26 cellular contexts compared by ENCODE assay signal in genomic region chr2:127015106-127015910, GRCh38.
A peak's percentile ranks its signal among the peaks of the same experiment; 100 is the strongest.
DNase-seq lines count a peak whose midpoint lies in the region; ATAC-seq, FAIRE-seq and TF ChIP-seq lines count a peak whose summit lies in the region.
"Had no signal": no experiment of that assay in that cellular context is flagged by ENCODE, and none has a peak within 500 bp of the region (broad histone marks: within the 10 kb centered on the region; RNA-seq: fewer than 3 reads in every experiment).

No MANE protein-coding gene starts in this region.

- DNase-seq in A549 (ENCODE audit: low read depth in 1 of 2, low spot score in 1 of 2): no peak
- no peak for DNase-seq in IMR-90
- peak; percentile 24 to 58 for DNase-seq in cardiac fibroblast (ENCODE audit: low read depth in 2 of 2)
- peak; percentile 37 for DNase-seq in iris pigment epithelial cell (ENCODE audit: low read depth)
- no peak for DNase-seq in GM03348 (ENCODE audit: low spot score)
- DNase-seq in OCI-LY7 (ENCODE audit: low spot score): no peak
- no peak for DNase-seq in activated CD4-positive, CD25-positive, alpha-beta regulatory T cell (lab: John Stamatoyannopoulos, UW)
- no peak for DNase-seq in LoVo (ENCODE audit: low spot score)
- DNase-seq: activated B cell treated with CpG ODN at 0.5 μM for 24 hours; activated gamma-delta T cell; activated naive CD8-positive, alpha-beta T cell treated with anti-CD3 and anti-CD28 coated beads for 36 hours; activated T-cell treated with anti-CD3 and anti-CD28 coated beads, Interleukin-2, amount 50 U/mL, for 24 hours; DMS 273 treated with DMSO at 0.1 percent for 48 hours; glutamatergic neuron; left lung; mesendoderm; NCI-H1092; NCI-H187; NCI-H2171; right cardiac atrium; stimulated activated CD4-positive, alpha-beta T cell treated with anti-CD3 and anti-CD28 coated beads, Interleukin-1b, Interleukin-23, amount 100 ng/mL, for 48 hours had no signal

- H2BK15ac ChIP-seq in IMR-90 (ENCODE audit: low read depth, low read length): peak overlapping the region; percentile 84

- H2AFZ ChIP-seq in IMR-90 (replicated peaks; ENCODE audit: low read length, poor library complexity) (no peak overlapping the region), OCI-LY7 (ENCODE audit: low read length) (no peak overlapping the region)

- TF ChIP-seq RAD21 in A549 (conservative IDR thresholded peaks at IDR 0.05 in 1 of 2, IDR thresholded peaks at IDR 0.05 in 1 of 2): no peak
- no peak for TF ChIP-seq RAD21 in IMR-90 (IDR thresholded peaks at IDR 0.05; ENCODE audit: low read length)

- H4K5ac ChIP-seq in IMR-90 (ENCODE audit: low read depth, low read length): peak overlapping the region; percentile 58

- no peak overlapping the region for H3K4me3 ChIP-seq in A549
- H3K4me3 ChIP-seq in IMR-90 (ENCODE audit: insufficient read depth, low read depth, low read length): no peak overlapping the region
- H3K4me3 ChIP-seq in cardiac fibroblast (replicated peaks in 1 of 2; ENCODE audit: low read depth in 2 of 2, low read length in 2 of 2): no peak overlapping the region
- no peak overlapping the region for H3K4me3 ChIP-seq in OCI-LY7 (ENCODE audit: low read depth, low read length, poor library complexity, severe bottlenecking)
- H3K4me3 ChIP-seq: ascending aorta, GM12878, left lung had no signal

- H3K79me1 ChIP-seq in IMR-90 (ENCODE audit: low read depth in 1 of 2, low read length in 2 of 2): no peaks in the 10 kb centered on the region

- H2BK5ac ChIP-seq in IMR-90 (ENCODE audit: low read depth, low read length, poor library complexity, severe bottlenecking): peak overlapping the region; percentile 44

- CTCF ChIA-PET in A549 (lab: Yijun Ruan, JAX): interaction anchor here (0.9 to 1.8 kb wide), 3 partner anchors 10 to 43 kb away, joined by 4 to 6 read pairs (median 4); no protein-coding TSS in a partner anchor
- CTCF ChIA-PET in IMR-90 (lab: Yijun Ruan, JAX): no interaction called here
- CTCF ChIA-PET in OCI-LY7 (lab: Charles Lee; ENCODE audit: unreplicated experiment): no interaction called here

- H3K27ac ChIP-seq in A549 (no peak overlapping the region), IMR-90 (ENCODE audit: insufficient read depth, low read length) (peak overlapping the region; percentile 73), OCI-LY7 (ENCODE audit: low read depth, low read length, poor library complexity, severe bottlenecking) (no peak overlapping the region)
- H3K27ac ChIP-seq: ascending aorta, left lung had no signal

- in situ Hi-C loops in IMR-90 (cut with MboI; ENCODE audit: low sequenced_read_pairs): no loop called here

- H3K9me2 ChIP-seq in OCI-LY7 (ENCODE audit: insufficient read depth, low read length): no peaks in the 10 kb centered on the region

- H3K79me2 ChIP-seq in OCI-LY7 (ENCODE audit: insufficient read depth, low read depth, low read length): no peaks in the 10 kb centered on the region

- H4K20me1 ChIP-seq in IMR-90 (ENCODE audit: insufficient read depth, low read length): no peaks in the 10 kb centered on the region
- H4K20me1 ChIP-seq in OCI-LY7 (ENCODE audit: insufficient read depth, low read length): no peaks in the 10 kb centered on the region

- H2BK20ac ChIP-seq in IMR-90 (ENCODE audit: low read depth, low read length): peak overlapping the region; percentile 93

- peak overlapping the region; percentile 25 for H2AK9ac ChIP-seq in IMR-90 (replicated peaks; ENCODE audit: low read depth, low read length, poor library complexity)

- no peak for ATAC-seq in A549
- ATAC-seq in IMR-90 (ENCODE audit: low read depth): peak; percentile 5
- ATAC-seq: GM12878 had no signal

- H3K27me3 ChIP-seq in IMR-90 (ENCODE audit: control insufficient read depth, insufficient read depth, low read length): peaks cover 8% of the 10 kb centered on the region
- H3K27me3 ChIP-seq: ascending aorta, left lung had no signal

- peak overlapping the region; percentile 91 for H2BK120ac ChIP-seq in IMR-90 (ENCODE audit: low read depth, low read length)

- peak overlapping the region; percentile 40 for H3K56ac ChIP-seq in IMR-90 (ENCODE audit: extremely low read depth, insufficient read depth, low read length)

- POLR2A ChIA-PET in A549 (lab: Yijun Ruan, JAX) (no interaction called here), IMR-90 (lab: Charles Lee; ENCODE audit: unreplicated experiment) (no interaction called here), OCI-LY7 (lab: Charles Lee) (no interaction called here)

- H4K8ac ChIP-seq in IMR-90 (ENCODE audit: low read depth in 2 of 2, low read length in 2 of 2): peak overlapping the region; percentile 27 to 70

- dilution Hi-C loops in IMR-90 (cut with HindIII; ENCODE audit: low sequenced_read_pairs, unreplicated experiment): no loop called here

- WGBS in A549 (ENCODE audit: missing lambda C conversion rate): 71% methylated on average over 8 of the region's 8 CpGs
- 93% methylated on average over 3 of the region's 8 CpGs; no CpG with 5 or more reads in 1 of the 2 experiments for WGBS in IMR-90 (ENCODE audit: extremely low coverage in 2 of 2, insufficient read length in 1 of 2), 2 experiments

- H3K36me3 ChIP-seq in IMR-90 (ENCODE audit: control insufficient read depth, insufficient read depth, low read length) (no peaks in the 10 kb centered on the region), OCI-LY7 (ENCODE audit: insufficient read depth, low read length) (no peaks in the 10 kb centered on the region)
- H3K36me3 ChIP-seq: ascending aorta, left lung had no signal

- BruUV-seq in IMR-90 (replicated peaks; lab: Mats Ljungman, UMichigan) (no TSS peak), OCI-LY7 (replicated peaks; lab: Mats Ljungman, UMichigan) (no TSS peak)

- H3K23ac ChIP-seq in IMR-90 (ENCODE audit: low read depth, low read length): peak overlapping the region; percentile 71; the same call in 1 of the 2 replicates

- peak overlapping the region; percentile 83 for H4K91ac ChIP-seq in IMR-90 (ENCODE audit: insufficient read depth, low read depth, low read length)

- intact Hi-C loops in IMR-90 (cut with micrococcal nuclease) (no loop called here), OCI-LY7 (cut with micrococcal nuclease; ENCODE audit: unreplicated experiment) (no loop called here)

- no peak for TF ChIP-seq EP300 in A549 (IDR thresholded peaks at IDR 0.05)

- FAIRE-seq in A549 (lab: Jason Lieb, UNC): no peak
- FAIRE-seq: A204.1, endometrium, GM12878, urothelium cell line had no signal

- H3K14ac ChIP-seq in IMR-90 (replicated peaks; ENCODE audit: low read depth, low read length): peak overlapping the region; percentile 78

- H3K4me2 ChIP-seq in A549: peak overlapping the region; percentile 8; the same call in 1 of the 3 replicates
- H3K4me2 ChIP-seq in IMR-90 (ENCODE audit: low read depth, low read length): no peak overlapping the region; the same call in 1 of the 2 replicates
- H3K4me2 ChIP-seq in OCI-LY7 (ENCODE audit: low read length): no peak overlapping the region

- H3K18ac ChIP-seq in IMR-90 (ENCODE audit: low read depth, low read length): peak overlapping the region; percentile 50

- peak overlapping the region; percentile 93 for H2AK5ac ChIP-seq in IMR-90 (ENCODE audit: low read depth, low read length)

- 0 out of 3 replicates have a peak, but pooled peaks cover under 1% of the 10 kb centered on the region for H3K9me3 ChIP-seq in A549
- H3K9me3 ChIP-seq in IMR-90 (ENCODE audit: control insufficient read depth, insufficient read depth, low read length): no peaks in the 10 kb centered on the region
- no peaks in the 10 kb centered on the region for H3K9me3 ChIP-seq in OCI-LY7 (ENCODE audit: low read length)
- H3K9me3 ChIP-seq: left lung had no signal

- H3K9me1 ChIP-seq in IMR-90 (ENCODE audit: insufficient read depth, low read length): peaks cover 14% of the 10 kb centered on the region

- no peak overlapping the region for H3K9ac ChIP-seq in IMR-90 (ENCODE audit: low read depth, low read length)

- peaks cover 12% of the 10 kb centered on the region; the same call in 2 of the 3 replicates for H3K4me1 ChIP-seq in A549
- peaks cover 17% of the 10 kb centered on the region for H3K4me1 ChIP-seq in IMR-90 (ENCODE audit: control insufficient read depth, insufficient read depth, low read length)
- no peaks in the 10 kb centered on the region for H3K4me1 ChIP-seq in OCI-LY7 (ENCODE audit: insufficient read depth, low read length, poor library complexity, severe bottlenecking)
- H3K4me1 ChIP-seq: ascending aorta, left lung had no signal

- no peak for TF ChIP-seq POLR2A in A549 (IDR thresholded peaks at IDR 0.05; ENCODE audit: low read length)
- 0 out of 2 replicates have a peak, but pooled peaks have one; percentile 2 for TF ChIP-seq POLR2A in IMR-90 (IDR thresholded peaks at IDR 0.05; ENCODE audit: low read depth, low read length)

- no peak for TF ChIP-seq CTCF in A549 (IDR thresholded peaks at IDR 0.05)
- no peak for TF ChIP-seq CTCF in IMR-90 (conservative IDR thresholded peaks at IDR 0.05; ENCODE audit: low read depth, low read length)
- no peak for TF ChIP-seq CTCF in cardiac fibroblast (IDR thresholded peaks at IDR 0.05; ENCODE audit: low read depth, low read length)
- TF ChIP-seq CTCF in OCI-LY7 (conservative IDR thresholded peaks at IDR 0.05; ENCODE audit: low read length): no peak

- peak overlapping the region; percentile 87 for H3K4ac ChIP-seq in IMR-90 (ENCODE audit: low read depth, low read length)

TF ChIP-seq in IMR-90, 13 proteins besides CTCF, POLR2A, EP300 and RAD21 (continues in another document):
- TF ChIP-seq MXI1 (IDR thresholded peaks at IDR 0.05; ENCODE audit: borderline replicate concordance, low read depth, low read length): no peak
- no peak for TF ChIP-seq NFE2L2 (IDR thresholded peaks at IDR 0.05; ENCODE audit: low read depth, low read length)
- no peak for TF ChIP-seq ELK1 (IDR thresholded peaks at IDR 0.05; ENCODE audit: borderline replicate concordance, low read depth, low read length)
- no peak for TF ChIP-seq CEBPB (IDR thresholded peaks at IDR 0.05; ENCODE audit: low read depth, low read length)
- no peak for TF ChIP-seq FOS (IDR thresholded peaks at IDR 0.05; ENCODE audit: low read depth, low read length)
- no peak for TF ChIP-seq RCOR1 (IDR thresholded peaks at IDR 0.05; ENCODE audit: insufficient replicate concordance, low read length)
- TF ChIP-seq MAZ (IDR thresholded peaks at IDR 0.05; ENCODE audit: borderline replicate concordance, low read depth, low read length): no peak

Comparison
In these comparisons a context has a peak if more than half of its experiments do, and no peak if none do; other contexts are left out.
1. DNase-seq: peak in cardiac fibroblast (2 of 2) and iris pigment epithelial cell (single experiment); none in A549 (0 of 2), IMR-90 (single experiment), GM03348 (single experiment), OCI-LY7 (single experiment), activated CD4-positive, CD25-positive, alpha-beta regulatory T cell (0 of 4) and LoVo (single experiment).